ENCODE assay signal across 8 cellular contexts in the genomic region with DNA sequence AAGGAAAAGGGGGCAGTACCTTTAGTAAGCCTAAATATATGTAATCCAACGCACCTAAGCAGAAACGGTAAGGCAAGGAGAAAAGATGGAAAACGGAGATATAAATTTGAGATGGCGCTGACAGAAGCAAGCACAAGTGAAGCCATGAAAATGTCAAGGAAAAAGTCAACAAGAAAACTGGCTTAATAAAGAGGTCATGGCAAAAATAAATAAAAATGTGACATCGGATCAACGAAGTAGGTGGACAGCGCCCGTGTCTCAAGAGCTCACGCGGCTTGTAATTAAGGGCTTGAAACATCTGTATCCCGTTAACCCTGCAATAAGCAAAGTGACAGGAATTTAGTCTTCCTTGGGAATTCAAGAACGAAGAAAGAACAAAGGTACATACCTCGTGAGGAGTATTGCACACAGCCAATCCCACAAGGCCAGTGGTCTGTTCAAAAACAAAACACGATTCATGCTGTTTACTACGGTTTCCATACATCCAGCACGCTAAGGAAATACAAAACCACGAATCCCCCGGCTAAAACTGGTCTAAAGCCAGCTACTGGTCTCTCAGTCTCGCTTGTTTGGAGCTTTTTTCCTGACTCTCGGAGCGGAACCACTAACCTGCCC. TPM values are rescaled to one million over a fixed set of nuclear protein-coding genes. Genes with fewer than 3 reads are reported as not detected.
A peak's percentile ranks its signal among the peaks of the same experiment; 100 is the strongest.
DNase-seq lines count a peak whose midpoint lies in the region; ATAC-seq, FAIRE-seq and TF ChIP-seq lines count a peak whose summit lies in the region.

No MANE protein-coding gene starts in this region.

- H3K27ac ChIP-seq in liver (ENCODE audit: low read depth in 1 of 2, low read length in 2 of 2), result peak overlapping the region; percentile 60 to 94

- peak; percentile 0 for ATAC-seq in HG03103 (IDR thresholded peaks at IDR 0.05; ENCODE audit: low read depth, unreplicated experiment)
- no peak for ATAC-seq in HG03097 (IDR thresholded peaks at IDR 0.05; ENCODE audit: low FRiP score, unreplicated experiment)

- H3K9ac ChIP-seq in liver (ENCODE audit: low read depth in 1 of 2, low read length in 2 of 2), result peak overlapping the region; percentile 67 to 95

- 3% methylated on average over 21 of the region's 21 CpGs for WGBS in liver

- no peaks in the 10 kb centered on the region for H3K9me3 ChIP-seq in liver (ENCODE audit: control insufficient read depth in 4 of 4, low read length in 3 of 4)

- no peak for TF ChIP-seq RAD21 in liver (IDR thresholded peaks at IDR 0.05)

- no peak for TF ChIP-seq CTCF in GM12865 (IDR thresholded peaks at IDR 0.05; ENCODE audit: insufficient read depth, low read depth, low read length, missing control alignments)
- TF ChIP-seq CTCF in astrocyte of the spinal cord (IDR thresholded peaks at IDR 0.05; ENCODE audit: low read depth, low read length), result no peak
- no peak for TF ChIP-seq CTCF in liver (IDR thresholded peaks at IDR 0.05; ENCODE audit: low read depth, low read length, missing input control)

- H3K27me3 ChIP-seq in liver (ENCODE audit: control insufficient read depth in 4 of 4, insufficient read depth in 4 of 4, low read length in 3 of 4), result no peaks in the 10 kb centered on the region

- H3K4me3 ChIP-seq in GM12865 (ENCODE audit: low read depth, low read length) (peak overlapping the region; percentile 98), astrocyte of the spinal cord (ENCODE audit: low read depth, low read length) (peak overlapping the region; percentile 85), liver (ENCODE audit: low read depth in 1 of 3, low read length in 3 of 3) (peak overlapping the region; percentile 77 to 99 (median 77))

- peaks cover 1 to 25% (median 7%) of the 10 kb centered on the region in 4 donors for H3K4me1 ChIP-seq in liver (ENCODE audit: control insufficient read depth in 4 of 4, insufficient read depth in 4 of 4, low read length in 3 of 4)

- in situ Hi-C loops in astrocyte of the spinal cord (cut with HindIII; ENCODE audit: low sequenced_read_pairs), result no loop called here

- no peak for FAIRE-seq in frontal cortex (lab: Jason Lieb, UNC)

- peaks cover 3 to 8% (median 6%) of the 10 kb centered on the region in 4 donors for H3K36me3 ChIP-seq in liver (ENCODE audit: control insufficient read depth in 4 of 4, insufficient read depth in 3 of 4, low read depth in 1 of 4, low read length in 3 of 4)

- no peak for DNase-seq in GM12865 (ENCODE audit: low read depth)
- peak; percentile 14 for DNase-seq in astrocyte of the spinal cord (ENCODE audit: low read depth, low spot score)
- DNase-seq in frontal cortex (ENCODE audit: low spot score in 2 of 2), result no peak
- DNase-seq in activated CD4-positive, CD25-positive, alpha-beta regulatory T cell treated with anti-CD3 and anti-CD28 coated beads, Interleukin-2, amount 50 U/mL, for 72 hours, result no peak
- no peak for DNase-seq in activated CD4-positive, alpha-beta T cell treated with anti-CD3 and anti-CD28 coated beads for 48 hours

TF ChIP-seq in liver, 16 proteins besides CTCF, POLR2A, EP300 and RAD21:
- TF ChIP-seq, protein P1, sequence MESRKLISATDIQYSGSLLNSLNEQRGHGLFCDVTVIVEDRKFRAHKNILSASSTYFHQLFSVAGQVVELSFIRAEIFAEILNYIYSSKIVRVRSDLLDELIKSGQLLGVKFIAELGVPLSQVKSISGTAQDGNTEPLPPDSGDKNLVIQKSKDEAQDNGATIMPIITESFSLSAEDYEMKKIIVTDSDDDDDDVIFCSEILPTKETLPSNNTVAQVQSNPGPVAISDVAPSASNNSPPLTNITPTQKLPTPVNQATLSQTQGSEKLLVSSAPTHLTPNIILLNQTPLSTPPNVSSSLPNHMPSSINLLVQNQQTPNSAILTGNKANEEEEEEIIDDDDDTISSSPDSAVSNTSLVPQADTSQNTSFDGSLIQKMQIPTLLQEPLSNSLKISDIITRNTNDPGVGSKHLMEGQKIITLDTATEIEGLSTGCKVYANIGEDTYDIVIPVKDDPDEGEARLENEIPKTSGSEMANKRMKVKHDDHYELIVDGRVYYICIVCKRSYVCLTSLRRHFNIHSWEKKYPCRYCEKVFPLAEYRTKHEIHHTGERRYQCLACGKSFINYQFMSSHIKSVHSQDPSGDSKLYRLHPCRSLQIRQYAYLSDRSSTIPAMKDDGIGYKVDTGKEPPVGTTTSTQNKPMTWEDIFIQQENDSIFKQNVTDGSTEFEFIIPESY (IDR thresholded peaks at IDR 0.05), result no peak
- TF ChIP-seq, protein P2, sequence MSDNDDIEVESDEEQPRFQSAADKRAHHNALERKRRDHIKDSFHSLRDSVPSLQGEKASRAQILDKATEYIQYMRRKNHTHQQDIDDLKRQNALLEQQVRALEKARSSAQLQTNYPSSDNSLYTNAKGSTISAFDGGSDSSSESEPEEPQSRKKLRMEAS (IDR thresholded peaks at IDR 0.05), result no peak
- TF ChIP-seq, protein P3, sequence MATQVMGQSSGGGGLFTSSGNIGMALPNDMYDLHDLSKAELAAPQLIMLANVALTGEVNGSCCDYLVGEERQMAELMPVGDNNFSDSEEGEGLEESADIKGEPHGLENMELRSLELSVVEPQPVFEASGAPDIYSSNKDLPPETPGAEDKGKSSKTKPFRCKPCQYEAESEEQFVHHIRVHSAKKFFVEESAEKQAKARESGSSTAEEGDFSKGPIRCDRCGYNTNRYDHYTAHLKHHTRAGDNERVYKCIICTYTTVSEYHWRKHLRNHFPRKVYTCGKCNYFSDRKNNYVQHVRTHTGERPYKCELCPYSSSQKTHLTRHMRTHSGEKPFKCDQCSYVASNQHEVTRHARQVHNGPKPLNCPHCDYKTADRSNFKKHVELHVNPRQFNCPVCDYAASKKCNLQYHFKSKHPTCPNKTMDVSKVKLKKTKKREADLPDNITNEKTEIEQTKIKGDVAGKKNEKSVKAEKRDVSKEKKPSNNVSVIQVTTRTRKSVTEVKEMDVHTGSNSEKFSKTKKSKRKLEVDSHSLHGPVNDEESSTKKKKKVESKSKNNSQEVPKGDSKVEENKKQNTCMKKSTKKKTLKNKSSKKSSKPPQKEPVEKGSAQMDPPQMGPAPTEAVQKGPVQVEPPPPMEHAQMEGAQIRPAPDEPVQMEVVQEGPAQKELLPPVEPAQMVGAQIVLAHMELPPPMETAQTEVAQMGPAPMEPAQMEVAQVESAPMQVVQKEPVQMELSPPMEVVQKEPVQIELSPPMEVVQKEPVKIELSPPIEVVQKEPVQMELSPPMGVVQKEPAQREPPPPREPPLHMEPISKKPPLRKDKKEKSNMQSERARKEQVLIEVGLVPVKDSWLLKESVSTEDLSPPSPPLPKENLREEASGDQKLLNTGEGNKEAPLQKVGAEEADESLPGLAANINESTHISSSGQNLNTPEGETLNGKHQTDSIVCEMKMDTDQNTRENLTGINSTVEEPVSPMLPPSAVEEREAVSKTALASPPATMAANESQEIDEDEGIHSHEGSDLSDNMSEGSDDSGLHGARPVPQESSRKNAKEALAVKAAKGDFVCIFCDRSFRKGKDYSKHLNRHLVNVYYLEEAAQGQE (IDR thresholded peaks at IDR 0.05), result peak; percentile 96
- no peak for TF ChIP-seq GABPA (IDR thresholded peaks at IDR 0.05 in 1 of 2, conservative IDR thresholded peaks at IDR 0.05 in 1 of 2)
TF ChIP-seq in liver: peak in this region for 1.

RNA-seq across cellular contexts. Expression of a gene that starts 0.5 kb away (rescaled TPM):
- 10 to 100 TPM; 27.4 to 30.8 TPM for total RNA-seq in liver
- polyA plus RNA-seq in liver, result 100 to 1,000 TPM in 1 of 2 donors, 10 to 100 TPM in 1; 38.0 to 102 TPM
- total RNA-seq in frontal cortex, result 125 TPM

RNA-seq across cellular contexts. Expression of a gene that starts 22.7 kb away (rescaled TPM):
- total RNA-seq in liver, result under 1 TPM; 0.05 to 0.25 TPM
- under 1 TPM; 0.03 to 0.13 TPM for polyA plus RNA-seq in liver
- total RNA-seq in frontal cortex, result 2.0 TPM

RNA-seq across cellular contexts. Expression of a gene that starts 44.5 kb away (rescaled TPM):
- total RNA-seq in liver, result not detected
- polyA plus RNA-seq in liver, result not detected
- total RNA-seq in frontal cortex, result not detected
